Comparison of ENCODE assay signal across 17 cellular contexts in the genomic region with DNA sequence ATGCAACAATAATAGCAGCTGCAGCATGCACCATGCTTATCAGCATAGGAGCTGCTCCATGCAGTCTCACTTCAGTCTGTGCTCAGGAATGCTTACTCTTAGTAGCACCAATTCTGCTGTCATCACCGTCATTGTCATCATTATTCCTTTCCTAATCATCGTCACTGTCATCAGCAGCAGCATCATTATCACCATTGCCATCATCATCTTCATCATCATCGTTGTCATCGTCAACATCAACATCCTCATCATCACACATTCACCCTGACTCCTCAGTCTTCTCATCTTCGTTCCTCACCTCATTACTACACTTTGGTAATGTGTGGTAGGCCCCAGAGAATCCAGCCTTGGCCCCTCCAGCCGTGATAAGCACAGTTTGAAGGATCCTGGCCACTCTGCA.
DNase-seq lines count a peak whose midpoint lies in the region; ATAC-seq, FAIRE-seq and TF ChIP-seq lines count a peak whose summit lies in the region.
"Had no signal": no experiment of that assay in that cellular context is flagged by ENCODE, and none has a peak within 500 bp of the region (broad histone marks: within the 10 kb centered on the region; RNA-seq: fewer than 3 reads in every experiment).

No MANE protein-coding gene starts in this region.

- WGBS in IMR-90 (ENCODE audit: extremely low coverage in 2 of 2, insufficient read length in 1 of 2), 2 experiments, result 42 to 100% methylated on average over 2 to 5 of the region's 6 CpGs
- 100% methylated on average over 2 of the region's 6 CpGs for WGBS in trophoblast cell (ENCODE audit: extremely low coverage, insufficient coverage, insufficient read length)

- H2AFZ ChIP-seq in IMR-90 (replicated peaks; ENCODE audit: low read length, poor library complexity) (no peak overlapping the region), trophoblast cell (ENCODE audit: insufficient read depth, low read length, poor library complexity) (no peak overlapping the region)

- intact Hi-C loops in IMR-90 (cut with micrococcal nuclease), result no loop called here

- H3K9me1 ChIP-seq in IMR-90 (ENCODE audit: insufficient read depth, low read length), result no peaks in the 10 kb centered on the region

- no peak overlapping the region for H4K12ac ChIP-seq in trophoblast cell (ENCODE audit: low read depth, low read length)

- H4K20me1 ChIP-seq in BLaER1 treated with 17β-estradiol and CSF1 and Interleukin-3, amounts not matched to agents 10 nM and 100 nM, result no peaks in the 10 kb centered on the region
- no peaks in the 10 kb centered on the region for H4K20me1 ChIP-seq in IMR-90 (ENCODE audit: insufficient read depth, low read length)

- H2BK20ac ChIP-seq in IMR-90 (ENCODE audit: low read depth, low read length), result no peak overlapping the region

- H4K8ac ChIP-seq in IMR-90 (ENCODE audit: low read depth in 2 of 2, low read length in 2 of 2) (no peak overlapping the region), trophoblast cell (ENCODE audit: low read depth, low read length) (no peak overlapping the region)

- peak; percentile 98 for FAIRE-seq in bronchial epithelial cell (lab: Jason Lieb, UNC)
- FAIRE-seq in frontal cortex (lab: Jason Lieb, UNC), result no peak
- FAIRE-seq: D721Med, G401.6, GM12892, GM18507 had no signal

- no peak overlapping the region for H3K56ac ChIP-seq in IMR-90 (ENCODE audit: extremely low read depth, insufficient read depth, low read length)

- no peak overlapping the region for H2BK15ac ChIP-seq in IMR-90 (ENCODE audit: low read depth, low read length)

- DNase-seq in IMR-90 (no peak), bronchial epithelial cell (ENCODE audit: low read depth) (no peak), trophoblast cell (no peak), HUDEP-2 (lab: John Stamatoyannopoulos, UW; ENCODE audit: unreplicated experiment in 76 of 76) (no peak), frontal cortex (ENCODE audit: low spot score in 2 of 2) (no peak)
- DNase-seq in stimulated activated CD8-positive, alpha-beta memory T cell treated with anti-CD3 and anti-CD28 coated beads, Interleukin-4, amount 100 ng/mL, for 48 hours, result no peak
- DNase-seq: Caco-2; CD4-positive, alpha-beta T cell; GOT3; H9; KBM-7 had no signal

- ATAC-seq in IMR-90 (ENCODE audit: low read depth), result no peak

- H3K4me1 ChIP-seq in BLaER1 treated with 17β-estradiol and CSF1 and Interleukin-3, amounts not matched to agents 10 nM and 100 nM, result peaks cover 15 to 48% (median 42%) of the 10 kb centered on the region in 10 experiments
- no peaks in the 10 kb centered on the region for H3K4me1 ChIP-seq in IMR-90 (ENCODE audit: control insufficient read depth, insufficient read depth, low read length)
- peaks cover 21 to 25% of the 10 kb centered on the region in 2 experiments for H3K4me1 ChIP-seq in trophoblast cell (ENCODE audit: control insufficient read depth in 1 of 2, insufficient read depth in 2 of 2, low read length in 2 of 2)
- H3K4me1 ChIP-seq: Caco-2 had no signal

- CTCF ChIA-PET in IMR-90 (lab: Yijun Ruan, JAX), result no interaction called here

- no peaks in the 10 kb centered on the region for H3K36me3 ChIP-seq in BLaER1 treated with 17β-estradiol and CSF1 and Interleukin-3, amounts not matched to agents 10 nM and 100 nM
- no peaks in the 10 kb centered on the region for H3K36me3 ChIP-seq in IMR-90 (ENCODE audit: control insufficient read depth, insufficient read depth, low read length)
- no peaks in the 10 kb centered on the region for H3K36me3 ChIP-seq in bronchial epithelial cell (ENCODE audit: control insufficient read depth, insufficient read depth, low read length)
- no peaks in the 10 kb centered on the region for H3K36me3 ChIP-seq in trophoblast cell (ENCODE audit: control insufficient read depth in 1 of 2, insufficient read depth in 2 of 2, low read length in 2 of 2)

- TF ChIP-seq CTCF in IMR-90 (conservative IDR thresholded peaks at IDR 0.05; ENCODE audit: low read depth, low read length) (no peak), bronchial epithelial cell (IDR thresholded peaks at IDR 0.05; ENCODE audit: insufficient read depth, low read length, severe bottlenecking) (no peak)

- POLR2A ChIA-PET in IMR-90 (lab: Charles Lee; ENCODE audit: unreplicated experiment), result no interaction called here

- TF ChIP-seq POLR2A in IMR-90 (IDR thresholded peaks at IDR 0.05; ENCODE audit: low read depth, low read length), result no peak

- peaks cover 7% of the 10 kb centered on the region for H3K79me2 ChIP-seq in trophoblast cell (ENCODE audit: control insufficient read depth, insufficient read depth, low read length, poor library complexity)

- H3K27ac ChIP-seq in BLaER1 treated with 17β-estradiol and CSF1 and Interleukin-3, amounts not matched to agents 10 nM and 100 nM, result peak overlapping the region in 2 of 11 experiments; percentile 29 to 86; a peak in 3 of 22 replicates
- H3K27ac ChIP-seq in IMR-90 (ENCODE audit: insufficient read depth, low read length) (no peak overlapping the region), trophoblast cell (ENCODE audit: low read depth, low read length) (no peak overlapping the region)
- H3K27ac ChIP-seq: C4-2B had no signal

- TF ChIP-seq RAD21 in IMR-90 (IDR thresholded peaks at IDR 0.05; ENCODE audit: low read length), result no peak

- no peak overlapping the region for H4K5ac ChIP-seq in IMR-90 (ENCODE audit: low read depth, low read length)

- H3K4me2 ChIP-seq in BLaER1 treated with 17β-estradiol and CSF1 and Interleukin-3, amounts not matched to agents 10 nM and 100 nM, result peak overlapping the region in 6 of 11 experiments; percentile 1 to 22 (median 16); a peak in 7 of 22 replicates
- H3K4me2 ChIP-seq in IMR-90 (ENCODE audit: low read depth, low read length) (no peak overlapping the region), trophoblast cell (ENCODE audit: low read length) (no peak overlapping the region)

- BruUV-seq in IMR-90 (replicated peaks; lab: Mats Ljungman, UMichigan), result no TSS peak

- dilution Hi-C loops in IMR-90 (cut with HindIII; ENCODE audit: low sequenced_read_pairs, unreplicated experiment), result no loop called here

- no peak overlapping the region for H3K9ac ChIP-seq in BLaER1 treated with 17β-estradiol and CSF1 and Interleukin-3, amounts not matched to agents 10 nM and 100 nM
- H3K9ac ChIP-seq in IMR-90 (ENCODE audit: low read depth, low read length) (no peak overlapping the region), trophoblast cell (ENCODE audit: low read length) (no peak overlapping the region)

- H2BK12ac ChIP-seq in trophoblast cell (ENCODE audit: low read length), result peak overlapping the region; percentile 28

- H3K18ac ChIP-seq in IMR-90 (ENCODE audit: low read depth, low read length) (no peak overlapping the region), trophoblast cell (ENCODE audit: low read length) (no peak overlapping the region)

- no peaks in the 10 kb centered on the region for H3K9me3 ChIP-seq in BLaER1 treated with 17β-estradiol and CSF1 and Interleukin-3, amounts not matched to agents 10 nM and 100 nM (replicated peaks in 1 of 11)
- H3K9me3 ChIP-seq in IMR-90 (ENCODE audit: control insufficient read depth, insufficient read depth, low read length) (no peaks in the 10 kb centered on the region), trophoblast cell (ENCODE audit: insufficient read depth, low read depth, low read length) (no peaks in the 10 kb centered on the region)
- H3K9me3 ChIP-seq: Caco-2 had no signal

- H2BK120ac ChIP-seq in IMR-90 (ENCODE audit: low read depth, low read length), result no peak overlapping the region
- H2BK120ac ChIP-seq in trophoblast cell (ENCODE audit: insufficient read depth, low read length, poor library complexity), result peak overlapping the region; percentile 0

- H2BK5ac ChIP-seq in IMR-90 (ENCODE audit: low read depth, low read length, poor library complexity, severe bottlenecking) (no peak overlapping the region), trophoblast cell (ENCODE audit: low read depth, low read length, poor library complexity) (no peak overlapping the region)

- in situ Hi-C loops in IMR-90 (cut with MboI; ENCODE audit: low sequenced_read_pairs), result no loop called here

- H3K23ac ChIP-seq in IMR-90 (ENCODE audit: low read depth, low read length) (no peak overlapping the region), trophoblast cell (ENCODE audit: low read length) (no peak overlapping the region)

- H3K4ac ChIP-seq in IMR-90 (ENCODE audit: low read depth, low read length) (no peak overlapping the region), trophoblast cell (ENCODE audit: low read depth, low read length) (no peak overlapping the region)

- no peak overlapping the region for H2AK9ac ChIP-seq in IMR-90 (replicated peaks; ENCODE audit: low read depth, low read length, poor library complexity)

- 0 out of 2 replicates have a peak overlapping the region, but pooled peaks have one; percentile 16 for H3K14ac ChIP-seq in IMR-90 (replicated peaks; ENCODE audit: low read depth, low read length)
- H3K14ac ChIP-seq in trophoblast cell (ENCODE audit: low read length), result peak overlapping the region; percentile 6

- H3K27me3 ChIP-seq in BLaER1 treated with 17β-estradiol and CSF1 and Interleukin-3, amounts not matched to agents 10 nM and 100 nM, result no peaks in the 10 kb centered on the region
- H3K27me3 ChIP-seq in IMR-90 (ENCODE audit: control insufficient read depth, insufficient read depth, low read length) (peaks cover 9% of the 10 kb centered on the region), bronchial epithelial cell (ENCODE audit: control insufficient read depth, insufficient read depth, low read length) (no peaks in the 10 kb centered on the region), trophoblast cell (ENCODE audit: insufficient read depth, low read length) (no peaks in the 10 kb centered on the region)

- no peak overlapping the region for H4K91ac ChIP-seq in IMR-90 (ENCODE audit: insufficient read depth, low read depth, low read length)
- peak overlapping the region; percentile 63 for H4K91ac ChIP-seq in trophoblast cell (ENCODE audit: low read depth, low read length)

- H3K4me3 ChIP-seq in BLaER1 treated with 17β-estradiol and CSF1 and Interleukin-3, amounts not matched to agents 10 nM and 100 nM, result no peak overlapping the region
- H3K4me3 ChIP-seq in IMR-90 (ENCODE audit: insufficient read depth, low read depth, low read length) (no peak overlapping the region), bronchial epithelial cell (ENCODE audit: low read depth, low read length) (no peak overlapping the region), trophoblast cell (ENCODE audit: low read depth, low read length) (no peak overlapping the region)

- H2AK5ac ChIP-seq in IMR-90 (ENCODE audit: low read depth, low read length), result no peak overlapping the region
- no peak overlapping the region for H2AK5ac ChIP-seq in trophoblast cell (ENCODE audit: low read length)

- H3K79me1 ChIP-seq in IMR-90 (ENCODE audit: low read depth in 1 of 2, low read length in 2 of 2) (no peaks in the 10 kb centered on the region), trophoblast cell (ENCODE audit: low read length) (peaks cover 18% of the 10 kb centered on the region)

Comparison
In these comparisons a context has a peak if more than half of its experiments do, and no peak if none do; other contexts are left out.
1. H3K4me2 ChIP-seq: peak in BLaER1 treated with 17β-estradiol and CSF1 and Interleukin-3, amounts not matched to agents 10 nM and 100 nM (6 of 11); none in IMR-90 (single experiment) and trophoblast cell (single experiment).